ENCODE assay signal across 12 cellular contexts in the genomic region with DNA sequence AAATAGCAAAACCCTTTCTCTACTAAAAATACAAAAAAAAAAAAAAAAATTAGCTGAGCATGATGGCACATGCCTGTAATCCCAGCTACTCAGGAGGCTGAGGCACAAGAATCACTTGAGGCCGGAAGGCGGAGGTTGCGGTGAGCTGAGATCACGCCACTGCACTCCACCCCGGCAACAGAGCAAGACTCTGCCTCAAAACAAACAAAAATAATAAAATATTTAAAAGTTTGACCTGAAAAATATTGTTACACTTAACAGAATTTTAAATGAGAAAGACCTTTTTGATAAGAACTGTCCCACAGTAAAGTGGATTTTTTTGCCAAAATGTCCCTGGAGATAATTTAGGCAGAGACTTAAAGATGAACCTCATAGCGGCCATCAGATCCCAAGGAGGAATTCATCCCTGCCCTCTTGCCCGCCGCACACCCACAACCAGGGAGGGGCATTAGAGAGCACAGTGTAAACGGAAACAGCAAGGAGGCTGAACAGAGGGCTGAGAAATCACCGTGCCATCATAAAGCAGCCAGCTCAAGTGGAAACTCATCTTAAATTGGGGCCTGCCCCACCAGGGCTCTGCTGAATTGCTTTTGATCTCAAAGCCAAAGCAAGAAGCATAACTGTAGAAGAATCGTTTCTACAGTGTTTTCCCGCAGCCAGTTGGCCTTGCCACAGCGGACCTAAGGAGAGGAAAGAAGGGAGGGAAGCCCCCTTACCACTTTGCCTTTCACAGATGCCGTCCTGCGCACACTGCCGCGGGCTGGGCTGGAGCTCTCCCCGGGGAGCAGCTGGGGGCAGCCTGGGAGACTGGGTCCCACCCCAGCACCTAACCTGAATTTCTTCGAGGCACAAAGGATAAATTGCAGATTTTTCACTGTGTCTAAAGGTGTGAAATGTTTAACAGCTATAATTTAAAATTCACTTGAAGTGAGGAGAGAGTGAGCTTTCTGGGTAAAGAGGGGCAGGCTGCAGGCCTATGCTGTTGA. TPM values are rescaled to one million over a fixed set of nuclear protein-coding genes. Genes with fewer than 3 reads are reported as not detected.
A peak's percentile ranks its signal among the peaks of the same experiment; 100 is the strongest.
DNase-seq lines count a peak whose midpoint lies in the region; ATAC-seq, FAIRE-seq and TF ChIP-seq lines count a peak whose summit lies in the region.
"Had no signal": no experiment of that assay in that cellular context is flagged by ENCODE, and none has a peak within 500 bp of the region (broad histone marks: within the 10 kb centered on the region; RNA-seq: fewer than 3 reads in every experiment).

No MANE protein-coding gene starts in this region.

- H2BK120ac ChIP-seq in H9 (ENCODE audit: low read depth, low read length, poor library complexity, severe bottlenecking), result no peak overlapping the region

- no peak overlapping the region for H2BK5ac ChIP-seq in H9 (ENCODE audit: insufficient read length, low read length)

- H4K8ac ChIP-seq in H9 (replicated peaks; ENCODE audit: insufficient read length, low read depth, low read length), result no peak overlapping the region

- H4K91ac ChIP-seq in H9 (ENCODE audit: insufficient read length, low read depth, low read length), result no peak overlapping the region

- H2BK12ac ChIP-seq in H9 (ENCODE audit: insufficient read length, low read depth, low read length), result no peak overlapping the region

- no peak overlapping the region for H2BK15ac ChIP-seq in H9 (ENCODE audit: low read depth, low read length)

- no peak overlapping the region for H3K4me3 Mint-ChIP-seq in activated CD4-positive, alpha-beta T cell treated with anti-CD3 and anti-CD28 coated beads for 36 hours
- H3K4me3 Mint-ChIP-seq in H9 (no peak overlapping the region), activated B cell treated with CpG ODN at 0.5 μM for 24 hours (peak overlapping the region; percentile 69), neural progenitor cell (no peak overlapping the region)
- H3K4me3 Mint-ChIP-seq: natural killer cell had no signal

- no peak overlapping the region for H3K27ac ChIP-seq in H9 (ENCODE audit: insufficient read length, low read depth, low read length)
- H3K27ac ChIP-seq in neural progenitor cell, result peak overlapping the region; percentile 35
- H3K27ac ChIP-seq in HepG2 (ENCODE audit: extremely low read length, insufficient read depth, low read length), result no peak overlapping the region
- H3K27ac ChIP-seq: A549, upper lobe of left lung had no signal

- CTCF ChIA-PET in activated CD4-positive, alpha-beta T cell treated with anti-CD3 and anti-CD28 coated beads for 36 hours (lab: Charles Lee), result interaction anchor here (1.0 kb wide), 1 partner anchor 15 kb away, joined by 3 read pairs; no protein-coding TSS in a partner anchor
- CTCF ChIA-PET in activated B cell treated with CpG ODN at 0.5 μM for 24 hours (lab: Charles Lee) (interaction anchor here (0.7 to 1.6 kb wide), 3 partner anchors 9 to 53 kb away, joined by 3 to 7 read pairs (median 5); no protein-coding TSS in a partner anchor), HepG2 (lab: Yijun Ruan, JAX; ENCODE audit: low intra/inter-chr PET ratio, low total read pairs) (no interaction called here)

- H3K27me3 ChIP-seq in H9 (ENCODE audit: insufficient read depth, low read length) (no peaks in the 10 kb centered on the region), neural progenitor cell (no peaks in the 10 kb centered on the region), HepG2 (ENCODE audit: control insufficient read depth in 1 of 2, insufficient read depth in 2 of 2, low read length in 2 of 2) (no peaks in the 10 kb centered on the region)
- H3K27me3 ChIP-seq: upper lobe of left lung had no signal

- H3K14ac ChIP-seq in H9 (ENCODE audit: insufficient read depth, low read length), result no peak overlapping the region; the same call in 1 of the 2 replicates

- H3K4me3 ChIP-seq in neural progenitor cell (no peak overlapping the region), HepG2 (replicated peaks in 1 of 3; ENCODE audit: insufficient read depth in 1 of 3, low read depth in 2 of 3, low read length in 3 of 3) (no peak overlapping the region)
- H3K4me3 ChIP-seq: A549, upper lobe of left lung had no signal

- H3K27ac Mint-ChIP-seq in activated CD4-positive, alpha-beta T cell treated with anti-CD3 and anti-CD28 coated beads for 36 hours, result peak overlapping the region; percentile 67
- H3K27ac Mint-ChIP-seq in H9 (peak overlapping the region in 2 of 3 experiments; percentile 48 to 81; a peak in 2 of 7 replicates), activated B cell treated with CpG ODN at 0.5 μM for 24 hours (peak overlapping the region; percentile 92), neural progenitor cell (peak overlapping the region; percentile 69)

- H3K4me1 Mint-ChIP-seq in activated CD4-positive, alpha-beta T cell treated with anti-CD3 and anti-CD28 coated beads for 36 hours, result peaks cover 36% of the 10 kb centered on the region
- H3K4me1 Mint-ChIP-seq in H9 (peaks cover 35 to 36% of the 10 kb centered on the region in 2 experiments), activated B cell treated with CpG ODN at 0.5 μM for 24 hours (peaks cover 57% of the 10 kb centered on the region), neural progenitor cell (peaks cover 6% of the 10 kb centered on the region)

- H3K56ac ChIP-seq in H9 (ENCODE audit: insufficient read length, low read depth, low read length), result no peak overlapping the region

- no peak overlapping the region for H3K4me2 ChIP-seq in H9 (ENCODE audit: insufficient read depth, insufficient read length, low read length)
- no peak overlapping the region for H3K4me2 ChIP-seq in neural progenitor cell
- no peak overlapping the region for H3K4me2 ChIP-seq in HepG2 (ENCODE audit: low read depth, low read length)
- H3K4me2 ChIP-seq: A549 had no signal

- no CpG with 5 or more reads among the region's 19 CpGs for WGBS in H9 (ENCODE audit: extremely low coverage, insufficient read length, low lambda C conversion rate)
- WGBS in HepG2 (ENCODE audit: low lambda C conversion rate), result 95% methylated on average over 19 of the region's 19 CpGs

- H3K36me3 ChIP-seq in neural progenitor cell, result peaks cover 9% of the 10 kb centered on the region
- H3K36me3 ChIP-seq in HepG2 (replicated peaks in 1 of 2; ENCODE audit: control insufficient read depth in 1 of 2, insufficient read depth in 2 of 2, low read length in 2 of 2), result peaks cover 11 to 65% of the 10 kb centered on the region in 2 experiments; a peak in 4 of 5 replicates

- peaks cover 4% of the 10 kb centered on the region for H3K23me2 ChIP-seq in H9 (ENCODE audit: insufficient read length, low read depth, low read length, poor library complexity, severe bottlenecking)

- no TSS peak for BruUV-seq in HepG2 (replicated peaks; lab: Mats Ljungman, UMichigan)

- H2AFZ ChIP-seq in H9 (ENCODE audit: low read length), result no peak overlapping the region
- H2AFZ ChIP-seq in neural progenitor cell (replicated peaks), result no peak overlapping the region
- H2AFZ ChIP-seq in HepG2 (ENCODE audit: low read length), result no peak overlapping the region

- no peak for FAIRE-seq in HepG2 (lab: Jason Lieb, UNC)
- FAIRE-seq: A549, colon had no signal

- H4K5ac ChIP-seq in H9 (ENCODE audit: insufficient read length, low read depth, low read length), result no peak overlapping the region

- H3K4ac ChIP-seq in H9 (ENCODE audit: low read depth, low read length), result no peak overlapping the region

- H3K18ac ChIP-seq in H9 (ENCODE audit: insufficient read length, low read depth, low read length), result no peak overlapping the region

- DNase-seq in activated CD4-positive, alpha-beta T cell treated with anti-CD3 and anti-CD28 coated beads for 36 hours, result peak; percentile 59
- DNase-seq in activated CD4-positive, alpha-beta T cell treated with anti-CD3 and anti-CD28 coated beads, Interleukin-2, amount 50 U/mL, for 1 hour, result no peak
- DNase-seq in H9 (no peak), activated B cell treated with CpG ODN at 0.5 μM for 24 hours (peak; percentile 26), neural progenitor cell (ENCODE audit: low spot score) (no peak), NCI-H1105 treated with DMSO at 0.1 percent for 48 hours (lab: John Stamatoyannopoulos, UW) (no peak), HepG2 (ENCODE audit: low spot score) (no peak)
- DNase-seq: natural killer cell had no signal

- POLR2A ChIA-PET in activated CD4-positive, alpha-beta T cell treated with anti-CD3 and anti-CD28 coated beads for 36 hours (lab: Charles Lee), result interaction anchor here (0.6 kb wide), 3 partner anchors 11 to 670 kb away, joined by 3 read pairs; no protein-coding TSS in a partner anchor
- POLR2A ChIA-PET in activated B cell treated with CpG ODN at 0.5 μM for 24 hours (lab: Charles Lee), result interaction anchor here (0.7 to 3.9 kb wide), 9 partner anchors 9 to 280 kb away, joined by 3 to 18 read pairs (median 5); no protein-coding TSS in a partner anchor
- POLR2A ChIA-PET in HepG2 (lab: Yijun Ruan, JAX), result interaction anchor here (0.6 kb wide), 1 partner anchor 60 kb away, joined by 3 read pairs; no protein-coding TSS in a partner anchor

- H3K23ac ChIP-seq in H9 (ENCODE audit: insufficient read length, low read depth, low read length), result no peak overlapping the region

- no peak for TF ChIP-seq CTCF in H9 (conservative IDR thresholded peaks at IDR 0.05)
- TF ChIP-seq CTCF in activated B cell treated with CpG ODN at 0.5 μM for 24 hours (IDR thresholded peaks at IDR 0.05), result no peak
- no peak for TF ChIP-seq CTCF in neural progenitor cell (IDR thresholded peaks at IDR 0.05)
- TF ChIP-seq CTCF in HepG2 (CRISPR knock-in tag; IDR thresholded peaks at IDR 0.05), result no peak

- no peaks in the 10 kb centered on the region for H3K27me3 Mint-ChIP-seq in activated CD4-positive, alpha-beta T cell treated with anti-CD3 and anti-CD28 coated beads for 36 hours
- H3K27me3 Mint-ChIP-seq in H9 (ENCODE audit: low read depth) (no peaks in the 10 kb centered on the region), activated B cell treated with CpG ODN at 0.5 μM for 24 hours (no peaks in the 10 kb centered on the region), neural progenitor cell (ENCODE audit: insufficient read depth, low read depth) (peaks cover 3% of the 10 kb centered on the region)

- no peak overlapping the region for H3T11ph ChIP-seq in H9 (ENCODE audit: low read length)

- intact Hi-C loops in activated CD4-positive, alpha-beta T cell treated with anti-CD3 and anti-CD28 coated beads for 36 hours (cut with DNase I, micrococcal nuclease), result no loop called here
- intact Hi-C loops in activated B cell treated with CpG ODN at 0.5 μM for 24 hours (cut with micrococcal nuclease) (loop anchor here (1.0 to 10.0 kb wide), 3 partner anchors 10 to 173 kb away; a partner anchor contains a TSS), HepG2 (cut with micrococcal nuclease; ENCODE audit: unreplicated experiment) (no loop called here)

- no peaks in the 10 kb centered on the region for H3K79me1 ChIP-seq in H9 (ENCODE audit: insufficient read depth, low read depth, low read length, poor library complexity, severe bottlenecking)

- H4K20me1 ChIP-seq in H9 (ENCODE audit: control insufficient read depth, insufficient read depth, insufficient read length) (no peaks in the 10 kb centered on the region), neural progenitor cell (ENCODE audit: low read depth) (no peaks in the 10 kb centered on the region), HepG2 (ENCODE audit: insufficient read depth, low read length) (0 out of 2 replicates have a peak, but pooled peaks cover 2% of the 10 kb centered on the region)

- H3K9ac ChIP-seq in H9 (ENCODE audit: extremely low read depth, insufficient read length, low read length) (no peak overlapping the region), neural progenitor cell (no peak overlapping the region), HepG2 (ENCODE audit: insufficient read depth, low read depth, low read length) (no peak overlapping the region)

- H3F3A ChIP-seq in neural progenitor cell (ENCODE audit: low read depth), result peaks cover 12% of the 10 kb centered on the region

- in situ Hi-C loops in HepG2 (cut with HindIII; ENCODE audit: extremely low pct_ligation_motif_present, low pct_unique_long_range_greater_than_20kb), result no loop called here

- peak; percentile 84 for ATAC-seq in activated CD4-positive, alpha-beta T cell treated with anti-CD3 and anti-CD28 coated beads for 36 hours
- ATAC-seq in activated B cell treated with CpG ODN at 0.5 μM for 24 hours (ENCODE audit: low read depth) (peak; percentile 64), HG02840 (IDR thresholded peaks at IDR 0.05; ENCODE audit: low FRiP score, unreplicated experiment) (no peak), HepG2 (no peak)
- ATAC-seq: natural killer cell had no signal

- no peak overlapping the region for H2AK5ac ChIP-seq in H9 (ENCODE audit: insufficient read length, low read length)

- H3K79me2 ChIP-seq in H9 (ENCODE audit: insufficient read depth, low read length) (no peaks in the 10 kb centered on the region), neural progenitor cell (ENCODE audit: low read depth) (no peaks in the 10 kb centered on the region), HepG2 (ENCODE audit: insufficient read depth, low read length) (no peaks in the 10 kb centered on the region)

- no peaks in the 10 kb centered on the region for H3K9me3 ChIP-seq in H9 (ENCODE audit: control insufficient read depth, low read depth, low read length)
- H3K9me3 ChIP-seq in neural progenitor cell (ENCODE audit: low read depth), result no peaks in the 10 kb centered on the region
- H3K9me3 ChIP-seq in HepG2 (ENCODE audit: low read length), result no peaks in the 10 kb centered on the region
- H3K9me3 ChIP-seq: A549, upper lobe of left lung had no signal

- H3K9me3 Mint-ChIP-seq in activated CD4-positive, alpha-beta T cell treated with anti-CD3 and anti-CD28 coated beads for 36 hours (ENCODE audit: low read depth), result no peaks in the 10 kb centered on the region
- no peaks in the 10 kb centered on the region for H3K9me3 Mint-ChIP-seq in H9
- H3K9me3 Mint-ChIP-seq in activated B cell treated with CpG ODN at 0.5 μM for 24 hours, result no peaks in the 10 kb centered on the region
- H3K9me3 Mint-ChIP-seq in neural progenitor cell, result no peaks in the 10 kb centered on the region
- H3K9me3 Mint-ChIP-seq: natural killer cell had no signal

- peaks cover 12% of the 10 kb centered on the region; the same call in 1 of the 2 replicates for H3K4me1 ChIP-seq in H9 (ENCODE audit: insufficient read depth, low read length)
- H3K4me1 ChIP-seq in neural progenitor cell, result peaks cover 16% of the 10 kb centered on the region
- H3K4me1 ChIP-seq in HepG2 (ENCODE audit: insufficient read depth, low read length), result no peaks in the 10 kb centered on the region
- H3K4me1 ChIP-seq: A549 had no signal

- no peak for TF ChIP-seq EP300 in HepG2 (IDR thresholded peaks at IDR 0.05; ENCODE audit: low read depth in 2 of 2, low read length in 2 of 2)
- no peak for TF ChIP-seq EP300 in HepG2 (CRISPR knock-in tag; IDR thresholded peaks at IDR 0.05; ENCODE audit: borderline replicate concordance)

- H3K36me3 Mint-ChIP-seq in activated CD4-positive, alpha-beta T cell treated with anti-CD3 and anti-CD28 coated beads for 36 hours (ENCODE audit: low read depth), result peaks cover 50% of the 10 kb centered on the region
- H3K36me3 Mint-ChIP-seq in H9 (ENCODE audit: insufficient read depth in 1 of 3, low read depth in 3 of 3) (peaks cover 25 to 57% (median 33%) of the 10 kb centered on the region in 3 experiments; a peak in 6 of 7 replicates), activated B cell treated with CpG ODN at 0.5 μM for 24 hours (ENCODE audit: low read depth) (peaks cover 53% of the 10 kb centered on the region), neural progenitor cell (peaks cover 30% of the 10 kb centered on the region)

- TF ChIP-seq POLR2A in HepG2 (IDR thresholded peaks at IDR 0.05; ENCODE audit: insufficient read depth in 1 of 2, low read depth in 2 of 2, low read length in 2 of 2), result no peak

- TF ChIP-seq RAD21 in HepG2 (CRISPR knock-in tag; IDR thresholded peaks at IDR 0.05), result no peak

- no peak overlapping the region for H2BK20ac ChIP-seq in H9 (ENCODE audit: low read depth, low read length, poor library complexity, severe bottlenecking)

RNA-seq across cellular contexts. Expression of a gene that starts 52.0 kb away (rescaled TPM):
- total RNA-seq in activated CD4-positive, alpha-beta T cell treated with anti-CD3 and anti-CD28 coated beads for 36 hours, result not detected
- total RNA-seq in H9 (2021), result 14.8 and 16.0 TPM in 2 replicates
- total RNA-seq in activated B cell treated with CpG ODN at 0.5 μM for 24 hours, result 8.2 and 11.3 TPM in 2 replicates
- total RNA-seq in neural progenitor cell (ENCODE audit: low replicate concordance), result 2.1 and 7.1 TPM in 2 replicates
- 0.38 and 0.80 TPM in 2 replicates for total RNA-seq in HepG2 (2016; rRNA removed; fragmentation: Illumina TruSeq; extraction: Trizol)
- 0.79 and 1.1 TPM in 2 replicates for total RNA-seq in HepG2 (2016; cell fraction: cytosol; rRNA removed; fragmentation: Illumina TruSeq; extraction: Trizol; ENCODE audit: low read depth)
- total RNA-seq in HepG2 (2016; cell fraction: insoluble cytoplasmic fraction; rRNA removed; fragmentation: Illumina TruSeq; extraction: Trizol), result 0.36 and 0.78 TPM in 2 replicates
- total RNA-seq in HepG2 (2016; cell fraction: membrane; rRNA removed; fragmentation: Illumina TruSeq; extraction: Trizol), result 1.2 and 1.4 TPM in 2 replicates
- 0.69 and 0.75 TPM in 2 replicates for total RNA-seq in HepG2 (2016; cell fraction: nucleus; rRNA removed; fragmentation: Illumina TruSeq; extraction: Trizol)
- polyA plus RNA-seq in HepG2 (2011; rRNA removed), result 0.55 and 2.0 TPM in 2 replicates
- 0.69 and 1.1 TPM in 2 replicates for polyA plus RNA-seq in HepG2 (2011; cell fraction: cytosol; rRNA removed)
- polyA plus RNA-seq in HepG2 (2011; cell fraction: nucleus; rRNA removed), result 3.2 and 5.2 TPM in 2 replicates
- polyA plus RNA-seq in HepG2 (2012), result 0.24 and 0.57 TPM in 2 replicates
- polyA plus RNA-seq in HepG2 (2016; cell fraction: cytosol; fragmentation: Illumina TruSeq; extraction: Trizol; ENCODE audit: low read depth), result 0.80 and 1.2 TPM in 2 replicates
- polyA plus RNA-seq in HepG2 (2016; cell fraction: insoluble cytoplasmic fraction; fragmentation: Illumina TruSeq; extraction: Trizol; ENCODE audit: low read depth), result 0.53 and 1.4 TPM in 2 replicates
- polyA plus RNA-seq in HepG2 (2016; cell fraction: membrane; fragmentation: Illumina TruSeq; extraction: Trizol; ENCODE audit: low read depth), result 1.5 and 2.6 TPM in 2 replicates
- polyA plus RNA-seq in HepG2 (2016; cell fraction: nucleus; fragmentation: Illumina TruSeq; extraction: Trizol; ENCODE audit: insufficient read depth, low read depth), result 2.1 and 2.8 TPM in 2 replicates
- 0.70 and 1.1 TPM in 2 replicates for polyA minus RNA-seq in HepG2 (2011; rRNA and poly(A)+ RNA removed; ENCODE audit: low replicate concordance)
- polyA minus RNA-seq in HepG2 (2011; cell fraction: cytosol; rRNA and poly(A)+ RNA removed), result 1.5 TPM in 1 of 2 replicates, not detected in the other
- polyA minus RNA-seq in HepG2 (2011; cell fraction: nucleus; rRNA and poly(A)+ RNA removed), result 1.4 and 2.6 TPM in 2 replicates

Comparison
In these comparisons a context has a peak if more than half of its experiments do, and no peak if none do; other contexts are left out.
1. DNase-seq: peak in activated CD4-positive, alpha-beta T cell treated with anti-CD3 and anti-CD28 coated beads for 36 hours (single experiment) and activated B cell treated with CpG ODN at 0.5 μM for 24 hours (single experiment); none in activated CD4-positive, alpha-beta T cell treated with anti-CD3 and anti-CD28 coated beads, Interleukin-2, amount 50 U/mL, for 1 hour (single experiment), H9 (single experiment), neural progenitor cell (single experiment), NCI-H1105 treated with DMSO at 0.1 percent for 48 hours (single experiment) and HepG2 (single experiment).
2. ATAC-seq: peak in activated CD4-positive, alpha-beta T cell treated with anti-CD3 and anti-CD28 coated beads for 36 hours (single experiment) and activated B cell treated with CpG ODN at 0.5 μM for 24 hours (single experiment); none in HG02840 (single experiment) and HepG2 (single experiment).
3. Peak in every context shown above with its lines, with median percentiles within 50 percentile points of each other: H3K27ac Mint-ChIP-seq.